In the genomic region with DNA sequence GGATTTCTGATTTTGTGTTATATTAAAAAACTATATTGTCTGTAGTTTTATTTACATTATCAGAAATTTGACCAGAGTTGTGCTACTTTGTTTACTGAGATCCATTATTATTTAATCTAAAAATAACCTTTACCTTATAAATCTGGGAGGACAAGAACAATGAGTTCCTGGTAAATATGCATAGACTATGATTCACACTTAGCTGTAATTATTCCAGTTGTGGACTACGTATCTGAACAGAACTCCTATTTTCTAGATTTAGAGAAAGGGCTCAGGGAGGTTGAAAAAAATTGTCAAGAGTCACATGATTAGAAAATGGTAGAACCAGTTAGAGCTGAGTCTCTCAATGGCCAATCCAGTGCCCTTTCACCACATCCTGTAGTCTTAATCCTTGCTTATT, we compare ENCODE assay signal across 35 cellular contexts. TPM values are rescaled to one million over a fixed set of nuclear protein-coding genes. Genes with fewer than 3 reads are reported as not detected.
"Had no signal": no experiment of that assay in that cellular context is flagged by ENCODE, and none has a peak within 500 bp of the region (broad histone marks: within the 10 kb centered on the region; RNA-seq: fewer than 3 reads in every experiment).

No MANE protein-coding gene starts in this region.

- DNase-seq: Karpas-422, Kasumi-1, MG63, MM.1S, MV-4-11, NCI-H1048, NCI-H1092, NCI-H1092 treated with DMSO at 0.1 percent for 48 hours, NCI-H1105, NCI-H1105 treated with DMSO at 0.1 percent for 48 hours, NCI-H1417, NCI-H1417 treated with DMSO at 0.1 percent for 48 hours, NCI-H1436, NCI-H1436 treated with DMSO at 0.1 percent for 48 hours, NCI-H146, NCI-H1694, NCI-H1694 treated with DMSO at 0.1 percent for 48 hours, NCI-H187, NCI-H187 treated with DMSO at 0.1 percent for 48 hours, NCI-H1930, NCI-H2029, NCI-H2029 treated with DMSO at 0.1 percent for 48 hours, NCI-H2081, NCI-H2081 treated with DMSO at 0.1 percent for 48 hours, NCI-H2107, NCI-H2171, NCI-H2171 treated with DMSO at 0.1 percent for 48 hours, NCI-H2227 treated with DMSO at 0.1 percent for 48 hours, NCI-H226, NCI-H345, NCI-H446, NCI-H446 treated with DMSO at 0.1 percent for 48 hours, NCI-H510A, NCI-H510A treated with DMSO at 0.1 percent for 48 hours had no signal

- H3K9me3 ChIP-seq: MG63 had no signal

- H3K36me3 ChIP-seq: MG63 had no signal

- H3K4me3 ChIP-seq: MG63 had no signal

RNA-seq across cellular contexts. Expression of gene GPR158, which starts 4.2 kb away (rescaled TPM):
- total RNA-seq: MCF 10A had no signal
